1 cellular context compared by ENCODE assay signal in genomic region chrX:24242649-24243556, GRCh38.
TF ChIP-seq lines count a peak whose summit lies in the region.

No MANE protein-coding gene starts in this region.

TF ChIP-seq in HEK293, 187 proteins besides CTCF, POLR2A, EP300 and RAD21 (continued from another document):
- TF ChIP-seq PATZ1 (tag by site-specific recombination; IDR thresholded peaks at IDR 0.05): 0 out of 2 replicates have a peak, but pooled peaks have one; percentile 17
- TF ChIP-seq ZNF335 (tag by site-specific recombination; conservative IDR thresholded peaks at IDR 0.05): no peak; the same call in 1 of the 2 replicates
